ENCODE assay signal across 7 cellular contexts in genomic region chr10:12546160-12546802, GRCh38.
A peak's percentile ranks its signal among the peaks of the same experiment; 100 is the strongest.
DNase-seq lines count a peak whose midpoint lies in the region; ATAC-seq and TF ChIP-seq lines count a peak whose summit lies in the region.
"Not testable (repeated sequence)": the region's sequence is repeated elsewhere in the genome, so short reads cannot be mapped to it uniquely, and the experiment has no call there.

No MANE protein-coding gene starts in this region.

- CTCF ChIA-PET in CD8-positive, alpha-beta T cell (lab: Charles Lee); naive thymus-derived CD4-positive, alpha-beta T cell (lab: Charles Lee): not testable (repeated sequence)
- CTCF ChIA-PET in activated CD8-positive, alpha-beta T cell treated with anti-CD3 and anti-CD28 coated beads for 36 hours (lab: Charles Lee), result interaction anchor here (1.6 kb wide), 1 partner anchor 528 kb away, joined by 3 read pairs; no protein-coding TSS in a partner anchor

- not testable (repeated sequence) for H3K36me3 ChIP-seq in CD8-positive, alpha-beta T cell (ENCODE audit: insufficient read depth, low read length); endodermal cell (ENCODE audit: control insufficient read depth, insufficient read depth, low read length); naive thymus-derived CD4-positive, alpha-beta T cell (ENCODE audit: control insufficient read depth in 2 of 3, insufficient read depth in 3 of 3, low read length in 3 of 3)

- not testable (repeated sequence) for H3K9me3 ChIP-seq in CD8-positive, alpha-beta T cell (ENCODE audit: low read length); endodermal cell (ENCODE audit: control insufficient read depth, low read length); naive thymus-derived CD4-positive, alpha-beta T cell (ENCODE audit: control insufficient read depth in 2 of 3, low read length in 3 of 3)

- H3K36me3 Mint-ChIP-seq in CD8-positive, alpha-beta T cell; activated CD8-positive, alpha-beta T cell treated with anti-CD3 and anti-CD28 coated beads for 36 hours (ENCODE audit: low read depth); activated naive CD4-positive, alpha-beta T cell treated with anti-CD3 and anti-CD28 coated beads, Interleukin-2, amount 50 U/mL, for 24 hours; endodermal cell (ENCODE audit: low read depth): not testable (repeated sequence)
- peaks cover 0 to 22% (median 12%) of the 10 kb centered on the region in 5 donors for H3K36me3 Mint-ChIP-seq in naive thymus-derived CD4-positive, alpha-beta T cell

- TF ChIP-seq CTCF in CD8-positive, alpha-beta T cell (IDR thresholded peaks at IDR 0.05); VCaP (conservative IDR thresholded peaks at IDR 0.05); activated CD8-positive, alpha-beta T cell treated with anti-CD3 and anti-CD28 coated beads for 36 hours (IDR thresholded peaks at IDR 0.05); endodermal cell (conservative IDR thresholded peaks at IDR 0.05): not testable (repeated sequence)

- not testable (repeated sequence) for H3K27ac ChIP-seq in CD8-positive, alpha-beta T cell (ENCODE audit: low read depth, low read length); endodermal cell (ENCODE audit: low read depth, low read length); naive thymus-derived CD4-positive, alpha-beta T cell (ENCODE audit: low read depth, low read length)
- H3K27ac ChIP-seq in VCaP, result peak overlapping the region; percentile 94

- peaks cover 30% of the 10 kb centered on the region for H3K4me1 Mint-ChIP-seq in CD8-positive, alpha-beta T cell (ENCODE audit: low read depth)
- H3K4me1 Mint-ChIP-seq in activated CD8-positive, alpha-beta T cell treated with anti-CD3 and anti-CD28 coated beads for 36 hours (ENCODE audit: low read depth), result peaks cover 29% of the 10 kb centered on the region
- H3K4me1 Mint-ChIP-seq in activated naive CD4-positive, alpha-beta T cell treated with anti-CD3 and anti-CD28 coated beads, Interleukin-2, amount 50 U/mL, for 24 hours, result peaks cover 51% of the 10 kb centered on the region
- not testable (repeated sequence) for H3K4me1 Mint-ChIP-seq in endodermal cell
- peaks cover 21 to 69% (median 57%) of the 10 kb centered on the region in 7 donors for H3K4me1 Mint-ChIP-seq in naive thymus-derived CD4-positive, alpha-beta T cell

- peak overlapping the region; percentile 67 for H3K27ac Mint-ChIP-seq in CD8-positive, alpha-beta T cell
- H3K27ac Mint-ChIP-seq in activated CD8-positive, alpha-beta T cell treated with anti-CD3 and anti-CD28 coated beads for 36 hours; endodermal cell: not testable (repeated sequence)
- H3K27ac Mint-ChIP-seq in activated naive CD4-positive, alpha-beta T cell treated with anti-CD3 and anti-CD28 coated beads, Interleukin-2, amount 50 U/mL, for 24 hours, result peak overlapping the region; percentile 67
- H3K27ac Mint-ChIP-seq in naive thymus-derived CD4-positive, alpha-beta T cell, result peak overlapping the region in 8 of 9 donors; percentile 65 to 96 (median 76)

- H3K9me3 Mint-ChIP-seq in CD8-positive, alpha-beta T cell; activated CD8-positive, alpha-beta T cell treated with anti-CD3 and anti-CD28 coated beads for 36 hours; activated naive CD4-positive, alpha-beta T cell treated with anti-CD3 and anti-CD28 coated beads, Interleukin-2, amount 50 U/mL, for 24 hours: not testable (repeated sequence)
- peaks cover 11% of the 10 kb centered on the region for H3K9me3 Mint-ChIP-seq in endodermal cell
- H3K9me3 Mint-ChIP-seq in naive thymus-derived CD4-positive, alpha-beta T cell, result peaks cover 0 to 13% (median 4%) of the 10 kb centered on the region in 11 donors

- not testable (repeated sequence) for ATAC-seq in CD8-positive, alpha-beta T cell; activated CD8-positive, alpha-beta T cell treated with anti-CD3 and anti-CD28 coated beads for 36 hours; naive thymus-derived CD4-positive, alpha-beta T cell

- H3K4me1 ChIP-seq in CD8-positive, alpha-beta T cell (ENCODE audit: insufficient read depth, low read length), result peaks cover 11% of the 10 kb centered on the region
- H3K4me1 ChIP-seq in endodermal cell (ENCODE audit: control insufficient read depth, insufficient read depth, low read length), result not testable (repeated sequence)
- H3K4me1 ChIP-seq in naive thymus-derived CD4-positive, alpha-beta T cell (ENCODE audit: control insufficient read depth in 2 of 2, insufficient read depth in 2 of 2, low read length in 2 of 2), result peaks cover 0 to 13% of the 10 kb centered on the region in 2 donors

- H3K4me3 ChIP-seq in CD8-positive, alpha-beta T cell (ENCODE audit: low read depth, low read length); endodermal cell (ENCODE audit: low read length); naive thymus-derived CD4-positive, alpha-beta T cell (ENCODE audit: low read length): not testable (repeated sequence)

- H3K4me3 Mint-ChIP-seq in CD8-positive, alpha-beta T cell; activated CD8-positive, alpha-beta T cell treated with anti-CD3 and anti-CD28 coated beads for 36 hours; endodermal cell: not testable (repeated sequence)
- peak overlapping the region; percentile 1 for H3K4me3 Mint-ChIP-seq in activated naive CD4-positive, alpha-beta T cell treated with anti-CD3 and anti-CD28 coated beads, Interleukin-2, amount 50 U/mL, for 24 hours
- H3K4me3 Mint-ChIP-seq in naive thymus-derived CD4-positive, alpha-beta T cell, result peak overlapping the region in 8 of 10 donors; percentile 9 to 72 (median 42)

- not testable (repeated sequence) for H3K9ac ChIP-seq in endodermal cell (ENCODE audit: extremely low read depth, low read length, poor library complexity, severe bottlenecking)

- intact Hi-C loops in CD8-positive, alpha-beta T cell (cut with DNase I, micrococcal nuclease); activated CD8-positive, alpha-beta T cell treated with anti-CD3 and anti-CD28 coated beads for 36 hours (cut with micrococcal nuclease): not testable (repeated sequence)
- intact Hi-C loops in naive thymus-derived CD4-positive, alpha-beta T cell (cut with micrococcal nuclease), result loop anchor here (5.0 kb wide), 3 partner anchors 41 to 111 kb away; no protein-coding TSS in a partner anchor

- H3K27me3 Mint-ChIP-seq in CD8-positive, alpha-beta T cell (ENCODE audit: low read depth); activated CD8-positive, alpha-beta T cell treated with anti-CD3 and anti-CD28 coated beads for 36 hours; activated naive CD4-positive, alpha-beta T cell treated with anti-CD3 and anti-CD28 coated beads, Interleukin-2, amount 50 U/mL, for 24 hours; endodermal cell (ENCODE audit: insufficient read depth); naive thymus-derived CD4-positive, alpha-beta T cell: not testable (repeated sequence)

- POLR2A ChIA-PET in CD8-positive, alpha-beta T cell (lab: Charles Lee); activated CD8-positive, alpha-beta T cell treated with anti-CD3 and anti-CD28 coated beads for 36 hours (lab: Charles Lee): not testable (repeated sequence)
- POLR2A ChIA-PET in naive thymus-derived CD4-positive, alpha-beta T cell (lab: Charles Lee), result interaction anchor here (1.2 kb wide), 1 partner anchor 60 kb away, joined by 4 read pairs; no protein-coding TSS in a partner anchor

- 93 to 94% methylated on average over 7 to 9 of the region's 10 CpGs for WGBS in endodermal cell (ENCODE audit: insufficient coverage in 1 of 2, insufficient read length in 1 of 2), 2 experiments

- not testable (repeated sequence) for DNase-seq in CD8-positive, alpha-beta T cell; naive thymus-derived CD4-positive, alpha-beta T cell
- peak; percentile 7 for DNase-seq in activated CD8-positive, alpha-beta T cell treated with anti-CD3 and anti-CD28 coated beads for 36 hours
- peak; percentile 7 for DNase-seq in endodermal cell
- peak; percentile 4 for DNase-seq in stimulated activated CD4-positive, alpha-beta T cell treated with anti-CD3 and anti-CD28 coated beads, Interleukin-1b, Interleukin-23, amount 100 ng/mL, for 48 hours

- H3K27me3 ChIP-seq in CD8-positive, alpha-beta T cell (ENCODE audit: insufficient read depth, low read length); endodermal cell (ENCODE audit: control insufficient read depth, insufficient read depth, low read length, poor library complexity, severe bottlenecking); naive thymus-derived CD4-positive, alpha-beta T cell (ENCODE audit: control insufficient read depth in 2 of 2, insufficient read depth in 2 of 2, low read length in 2 of 2): not testable (repeated sequence)
